In the genomic region with DNA sequence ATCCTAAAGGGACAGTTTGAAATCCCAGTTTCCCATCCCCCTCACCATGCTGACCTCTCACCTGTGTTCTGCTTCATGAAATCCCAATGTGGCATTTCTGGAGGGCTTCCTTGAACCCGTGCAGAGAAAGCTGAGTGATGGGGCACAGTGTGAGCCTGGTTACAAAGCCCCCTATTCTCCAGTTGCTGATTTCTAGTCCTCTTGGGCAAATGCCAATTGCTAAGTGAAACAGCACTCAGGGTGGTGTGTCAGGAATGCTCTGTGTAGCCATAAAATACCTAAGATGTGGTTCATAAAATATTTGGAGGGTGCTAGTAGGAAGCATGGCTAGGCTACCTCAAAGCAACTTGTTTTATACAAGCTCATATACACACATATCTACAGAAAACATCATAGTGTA, we compare ENCODE assay signal across 1 cellular context.
TF ChIP-seq lines count a peak whose summit lies in the region.

No MANE protein-coding gene starts in this region.

TF ChIP-seq in HepG2, 621 proteins besides CTCF, POLR2A, EP300 and RAD21:
- TF ChIP-seq ZNF674 (CRISPR knock-in tag; IDR thresholded peaks at IDR 0.05; ENCODE audit: low read depth) (no peak), ZNF510 (CRISPR knock-in tag; IDR thresholded peaks at IDR 0.05; ENCODE audit: low read depth) (no peak), ZNF275 (CRISPR knock-in tag; IDR thresholded peaks at IDR 0.05; ENCODE audit: borderline replicate concordance) (no peak), RNF2 (conservative IDR thresholded peaks at IDR 0.05; ENCODE audit: low read depth) (no peak), THAP9 (CRISPR knock-in tag; IDR thresholded peaks at IDR 0.05; ENCODE audit: borderline replicate concordance) (no peak), RFXANK (CRISPR knock-in tag; IDR thresholded peaks at IDR 0.05) (no peak), ZNF720 (CRISPR knock-in tag; IDR thresholded peaks at IDR 0.05) (no peak)
TF ChIP-seq in HepG2: peak in this region for 0.
